8 cellular contexts compared by ENCODE assay signal in the genomic region with DNA sequence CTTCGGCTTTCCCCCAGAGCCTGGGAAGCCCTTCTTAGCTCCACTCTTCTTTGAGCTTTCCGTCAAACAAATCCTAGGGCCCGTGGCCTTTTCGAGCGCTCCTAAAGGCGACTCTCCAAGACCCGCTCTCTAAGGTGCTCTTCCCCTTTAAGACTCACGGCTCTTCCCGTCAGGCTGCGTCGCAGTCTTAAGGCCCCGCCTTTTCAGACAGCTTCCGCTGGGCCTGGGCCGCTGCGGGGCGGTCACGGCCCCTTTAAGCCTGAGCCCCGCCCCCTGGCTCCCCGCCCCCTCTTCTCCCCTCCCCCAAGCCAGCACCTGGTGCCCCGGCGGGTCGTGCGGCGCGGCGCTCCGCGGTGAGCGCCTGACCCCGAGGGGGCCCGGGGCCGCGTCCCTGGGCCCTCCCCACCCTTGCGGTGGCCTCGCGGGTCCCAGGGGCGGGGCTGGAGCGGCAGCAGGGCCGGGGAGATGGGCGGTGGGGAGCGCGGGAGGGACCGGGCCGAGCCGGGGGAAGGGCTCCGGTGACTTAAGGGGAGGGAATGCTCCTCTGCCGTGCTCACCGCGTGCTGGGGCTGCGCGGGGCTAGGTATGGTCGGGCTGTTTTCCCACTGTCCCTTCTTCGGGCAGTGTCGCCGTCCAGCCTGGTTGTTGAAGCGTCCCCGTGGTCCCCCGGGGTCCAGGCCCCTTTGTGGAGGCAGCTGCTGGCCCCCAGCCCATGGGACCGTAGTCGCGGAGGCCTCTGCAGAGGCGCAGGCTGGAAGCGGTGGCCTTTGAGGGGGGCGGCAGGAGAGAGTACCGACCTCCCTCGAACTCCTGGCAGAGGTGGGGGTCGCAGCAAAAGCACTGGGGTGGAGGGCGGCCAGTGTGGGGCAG. TPM values are rescaled to one million over a fixed set of nuclear protein-coding genes. Genes with fewer than 3 reads are reported as not detected.
A peak's percentile ranks its signal among the peaks of the same experiment; 100 is the strongest.
DNase-seq lines count a peak whose midpoint lies in the region; ATAC-seq lines count a peak whose summit lies in the region.

A gene (plus strand): TSS at position 289 of the 870 bp plus-strand sequence. CDS start 692 bp downstream, outside the sequence.

- H3K9ac ChIP-seq in BLaER1 treated with 17β-estradiol and CSF1 and Interleukin-3, amounts not matched to agents 10 nM and 100 nM = peak within 1 kb of the TSS; percentile 79 to 90 (median 85)

- H3K27me3 ChIP-seq in BLaER1 treated with 17β-estradiol and CSF1 and Interleukin-3, amounts not matched to agents 10 nM and 100 nM = no peaks in the 10 kb centered on the region

- H3K4me2 ChIP-seq in BLaER1 treated with 17β-estradiol and CSF1 and Interleukin-3, amounts not matched to agents 10 nM and 100 nM = peak within 1 kb of the TSS; percentile 92 to 99 (median 96)

- ATAC-seq in GM19328 (IDR thresholded peaks at IDR 0.05; ENCODE audit: unreplicated experiment) (peak; percentile 95), HG03520 (IDR thresholded peaks at IDR 0.05; ENCODE audit: unreplicated experiment) (peak; percentile 91), left lobe of liver (peak; percentile 92)

- no peaks in the 10 kb centered on the region for H4K20me1 ChIP-seq in BLaER1 treated with 17β-estradiol and CSF1 and Interleukin-3, amounts not matched to agents 10 nM and 100 nM

- peak within 1 kb of the TSS; percentile 77 to 93 (median 87) for H3K27ac ChIP-seq in BLaER1 treated with 17β-estradiol and CSF1 and Interleukin-3, amounts not matched to agents 10 nM and 100 nM

- peaks cover 25 to 40% (median 32%) of the 10 kb centered on the region in 10 experiments for H3K4me1 ChIP-seq in BLaER1 treated with 17β-estradiol and CSF1 and Interleukin-3, amounts not matched to agents 10 nM and 100 nM

- peaks cover 21 to 38% (median 36%) of the 10 kb centered on the region in 11 experiments for H3K36me3 ChIP-seq in BLaER1 treated with 17β-estradiol and CSF1 and Interleukin-3, amounts not matched to agents 10 nM and 100 nM

- H3K4me3 ChIP-seq in BLaER1 treated with 17β-estradiol and CSF1 and Interleukin-3, amounts not matched to agents 10 nM and 100 nM = peak within 1 kb of the TSS; percentile 65 to 92 (median 85)

- DNase-seq in NCI-H526 treated with DMSO at 0.1 percent for 48 hours (lab: John Stamatoyannopoulos, UW) = peak; percentile 86
- peak; percentile 56 to 81 for DNase-seq in activated CD4-positive, alpha-beta T cell treated with anti-CD3 and anti-CD28 coated beads, Interleukin-2, amount 50 U/mL, for 24 hours (ENCODE audit: low read depth in 1 of 2, low spot score in 1 of 2)
- peak; percentile 75 for DNase-seq in dedifferentiated amniotic fluid mesenchymal stem cell (ENCODE audit: extremely low spot score)
- peak; percentile 92 for DNase-seq in left lobe of liver (ENCODE audit: low spot score)
- DNase-seq in stimulated activated CD4-positive, alpha-beta T cell treated with anti-CD3 and anti-CD28 coated beads, Interleukin-2, amount 100 ng/mL, for 24 hours = peak; percentile 80 to 83

- no peaks in the 10 kb centered on the region for H3K9me3 ChIP-seq in BLaER1 treated with 17β-estradiol and CSF1 and Interleukin-3, amounts not matched to agents 10 nM and 100 nM (replicated peaks in 1 of 11)

RNA-seq across cellular contexts. Expression of the gene that starts here (rescaled TPM):
- 49.9 TPM for total RNA-seq in left lobe of liver

Comparison
In these comparisons a context has a peak if more than half of its experiments do, and no peak if none do; other contexts are left out.
1. Peak in every context shown above with its lines: DNase-seq, ATAC-seq, H3K4me3 ChIP-seq and H3K27ac ChIP-seq.